ENCODE assay signal across 16 cellular contexts in genomic region chr16:14232106-14232890, GRCh38.
DNase-seq lines count a peak whose midpoint lies in the region; ATAC-seq, FAIRE-seq and TF ChIP-seq lines count a peak whose summit lies in the region.
"Had no signal": no experiment of that assay in that cellular context is flagged by ENCODE, and none has a peak within 500 bp of the region (broad histone marks: within the 10 kb centered on the region; RNA-seq: fewer than 3 reads in every experiment).

No MANE protein-coding gene starts in this region.

- H3K36me3 ChIP-seq in HEK293 (ENCODE audit: control insufficient read depth in 2 of 2, insufficient read depth in 1 of 2, low read length in 2 of 2), result peaks cover 8 to 29% of the 10 kb centered on the region in 2 experiments; a peak in 2 of 3 replicates
- H3K36me3 ChIP-seq in pancreas, result peaks cover 0 to 18% (median 6%) of the 10 kb centered on the region in 3 donors

- no peaks in the 10 kb centered on the region for H3K4me1 Mint-ChIP-seq in activated T-helper 17 cell treated with anti-CD3 and anti-CD28 coated beads, Interleukin-2, amount 50 U/mL, for 72 hours
- H3K4me1 Mint-ChIP-seq in activated CD8-positive, alpha-beta memory T cell treated with anti-CD3 and anti-CD28 coated beads, Interleukin-2, amount 10 ng/mL, durations not matched to agents 7 days and 5 days, result no peaks in the 10 kb centered on the region
- H3K4me1 Mint-ChIP-seq: B cell; naive thymus-derived CD4-positive, alpha-beta T cell had no signal

- no peaks in the 10 kb centered on the region for H3K27me3 Mint-ChIP-seq in activated T-helper 17 cell treated with anti-CD3 and anti-CD28 coated beads, Interleukin-2, amount 50 U/mL, for 72 hours
- H3K27me3 Mint-ChIP-seq in activated CD8-positive, alpha-beta memory T cell treated with anti-CD3 and anti-CD28 coated beads, Interleukin-2, amount 10 ng/mL, durations not matched to agents 7 days and 5 days, result no peaks in the 10 kb centered on the region
- H3K27me3 Mint-ChIP-seq: B cell; naive thymus-derived CD4-positive, alpha-beta T cell had no signal

- no peak for FAIRE-seq in pancreas (lab: Jason Lieb, UNC)
- FAIRE-seq: bronchial epithelial cell had no signal

- no peak overlapping the region for H3K4me3 Mint-ChIP-seq in activated T-helper 17 cell treated with anti-CD3 and anti-CD28 coated beads, Interleukin-2, amount 50 U/mL, for 72 hours
- H3K4me3 Mint-ChIP-seq in activated CD8-positive, alpha-beta memory T cell treated with anti-CD3 and anti-CD28 coated beads, Interleukin-2, amount 10 ng/mL, durations not matched to agents 7 days and 5 days, result no peak overlapping the region
- H3K4me3 Mint-ChIP-seq: activated naive CD4-positive, alpha-beta T cell treated with anti-CD3 and anti-CD28 coated beads for 36 hours; B cell; naive thymus-derived CD4-positive, alpha-beta T cell had no signal

- peaks cover 11% of the 10 kb centered on the region for H3K36me3 Mint-ChIP-seq in activated T-helper 17 cell treated with anti-CD3 and anti-CD28 coated beads, Interleukin-2, amount 50 U/mL, for 72 hours (ENCODE audit: low read depth)
- no peaks in the 10 kb centered on the region for H3K36me3 Mint-ChIP-seq in activated CD8-positive, alpha-beta memory T cell treated with anti-CD3 and anti-CD28 coated beads, Interleukin-2, amount 10 ng/mL, durations not matched to agents 7 days and 5 days

- H3K4me3 ChIP-seq in HEK293 (ENCODE audit: low read depth, low read length) (no peak overlapping the region), choroid plexus epithelial cell (ENCODE audit: low read depth, low read length) (no peak overlapping the region), pancreas (peak overlapping the region in 1 of 4 donors; percentile 4)

- CTCF ChIA-PET in HEK293 (lab: Yijun Ruan, JAX), result interaction anchor here (0.5 to 1.9 kb wide), 3 partner anchors 17 to 385 kb away, joined by 3 to 7 read pairs (median 4); no protein-coding TSS in a partner anchor
- CTCF ChIA-PET in activated CD8-positive, alpha-beta memory T cell treated with anti-CD3 and anti-CD28 coated beads, Interleukin-2, amount 10 ng/mL, durations not matched to agents 7 days and 5 days (lab: Charles Lee), result interaction anchor here (0.6 kb wide), 1 partner anchor 376 kb away, joined by 3 read pairs; no protein-coding TSS in a partner anchor

- H3K27ac ChIP-seq in HEK293 (ENCODE audit: extremely low read depth, low read depth, low read length) (no peak overlapping the region), pancreas (peak overlapping the region; percentile 16 to 59 (median 36))

- DNase-seq in NCI-H446 treated with DMSO at 0.1 percent for 48 hours (lab: John Stamatoyannopoulos, UW) (peak; percentile 5), choroid plexus epithelial cell (ENCODE audit: low read depth) (peak; percentile 53), pancreas (peak in 4 of 6 donors; percentile 27 to 60 (median 40)), pons (ENCODE audit: low spot score) (no peak), KG1 (lab: John Stamatoyannopoulos, UW) (no peak)
- DNase-seq in activated CD8-positive, alpha-beta memory T cell treated with anti-CD3 and anti-CD28 coated beads, Interleukin-2, amount 10 ng/mL, durations not matched to agents 7 days and 5 days, result no peak
- DNase-seq: activated naive CD4-positive, alpha-beta T cell treated with anti-CD3 and anti-CD28 coated beads for 36 hours; DMS 273 treated with DMSO at 0.1 percent for 48 hours; KBM-7; naive thymus-derived CD4-positive, alpha-beta T cell; NCI-H1105 treated with DMSO at 0.1 percent for 48 hours; NCI-H82 had no signal

- 18 to 19% methylated on average over 9 of the region's 9 CpGs for WGBS in pancreas, 2 donors

- H3K9me3 ChIP-seq in HEK293 (ENCODE audit: control insufficient read depth, insufficient read depth, low read depth, low read length) (no peaks in the 10 kb centered on the region), pancreas (no peaks in the 10 kb centered on the region)

- TF ChIP-seq CTCF in HEK293 (tag by site-specific recombination; IDR thresholded peaks at IDR 0.05) (no peak), choroid plexus epithelial cell (conservative IDR thresholded peaks at IDR 0.05; ENCODE audit: low read depth, low read length) (no peak), pancreas (IDR thresholded peaks at IDR 0.05) (no peak)

- H3K9me3 Mint-ChIP-seq in activated T-helper 17 cell treated with anti-CD3 and anti-CD28 coated beads, Interleukin-2, amount 50 U/mL, for 72 hours, result no peaks in the 10 kb centered on the region
- H3K9me3 Mint-ChIP-seq in activated CD8-positive, alpha-beta memory T cell treated with anti-CD3 and anti-CD28 coated beads, Interleukin-2, amount 10 ng/mL, durations not matched to agents 7 days and 5 days (ENCODE audit: low read depth), result no peaks in the 10 kb centered on the region
- H3K9me3 Mint-ChIP-seq: activated naive CD4-positive, alpha-beta T cell treated with anti-CD3 and anti-CD28 coated beads for 36 hours; naive thymus-derived CD4-positive, alpha-beta T cell had no signal

- POLR2A ChIA-PET in HEK293 (lab: Yijun Ruan, JAX), result no interaction called here

- ATAC-seq in pancreas, result peak; percentile 85 to 94 (median 88)
- no peak for ATAC-seq in activated T-helper 17 cell treated with anti-CD3 and anti-CD28 coated beads, Interleukin-2, amount 50 U/mL, for 72 hours (replicated peaks)
- no peak for ATAC-seq in activated CD8-positive, alpha-beta memory T cell treated with anti-CD3 and anti-CD28 coated beads, Interleukin-2, amount 10 ng/mL, durations not matched to agents 7 days and 5 days
- ATAC-seq: naive thymus-derived CD4-positive, alpha-beta T cell had no signal

- H3K4me1 ChIP-seq in HEK293 (ENCODE audit: control insufficient read depth, insufficient read depth, low read length), result no peaks in the 10 kb centered on the region
- peaks cover 0 to 13% (median 11%) of the 10 kb centered on the region in 3 donors for H3K4me1 ChIP-seq in pancreas

- H3K27ac Mint-ChIP-seq in activated T-helper 17 cell treated with anti-CD3 and anti-CD28 coated beads, Interleukin-2, amount 50 U/mL, for 72 hours, result no peak overlapping the region
- H3K27ac Mint-ChIP-seq in activated CD8-positive, alpha-beta memory T cell treated with anti-CD3 and anti-CD28 coated beads, Interleukin-2, amount 10 ng/mL, durations not matched to agents 7 days and 5 days, result no peak overlapping the region
- H3K27ac Mint-ChIP-seq: activated naive CD4-positive, alpha-beta T cell treated with anti-CD3 and anti-CD28 coated beads for 36 hours; B cell; naive thymus-derived CD4-positive, alpha-beta T cell had no signal

- H3K27me3 ChIP-seq in pancreas, result no peaks in the 10 kb centered on the region

- intact Hi-C loops in pancreas (cut with DNase I), result no loop called here

TF ChIP-seq in HEK293, 187 proteins besides CTCF, POLR2A, EP300 and RAD21:
- TF ChIP-seq BCL11B (tag by site-specific recombination; IDR thresholded peaks at IDR 0.05; ENCODE audit: low read depth) (no peak), ZNF561 (tag by site-specific recombination; IDR thresholded peaks at IDR 0.05; ENCODE audit: borderline replicate concordance) (no peak), ZBTB48 (tag by site-specific recombination; IDR thresholded peaks at IDR 0.05) (no peak), ZNF292 (tag by site-specific recombination; IDR thresholded peaks at IDR 0.05; ENCODE audit: borderline replicate concordance, low read depth) (no peak), ZNF792 (tag by site-specific recombination; IDR thresholded peaks at IDR 0.05) (no peak), PRDM6 (tag by site-specific recombination; IDR thresholded peaks at IDR 0.05) (0 out of 2 replicates have a peak, but pooled peaks have one; percentile 30), ZNF610 (tag by site-specific recombination; IDR thresholded peaks at IDR 0.05; ENCODE audit: borderline replicate concordance) (no peak), ZFHX2 (tag by site-specific recombination; conservative IDR thresholded peaks at IDR 0.05) (peak; percentile 62), ZIC2 (tag by site-specific recombination; IDR thresholded peaks at IDR 0.05) (peak; percentile 55; the same call in 1 of the 2 replicates), ZNF785 (tag by site-specific recombination; IDR thresholded peaks at IDR 0.05) (no peak), ZBTB8A (tag by site-specific recombination; IDR thresholded peaks at IDR 0.05) (no peak)

Comparison
In these comparisons a context has a peak if more than half of its experiments do, and no peak if none do; other contexts are left out.
1. DNase-seq: peak in NCI-H446 treated with DMSO at 0.1 percent for 48 hours (single experiment), choroid plexus epithelial cell (single experiment) and pancreas (4 of 6); none in activated CD8-positive, alpha-beta memory T cell treated with anti-CD3 and anti-CD28 coated beads, Interleukin-2, amount 10 ng/mL, durations not matched to agents 7 days and 5 days (single experiment), pons (single experiment) and KG1 (single experiment).
2. ATAC-seq: peak in pancreas (4 of 4); none in activated T-helper 17 cell treated with anti-CD3 and anti-CD28 coated beads, Interleukin-2, amount 50 U/mL, for 72 hours (single experiment) and activated CD8-positive, alpha-beta memory T cell treated with anti-CD3 and anti-CD28 coated beads, Interleukin-2, amount 10 ng/mL, durations not matched to agents 7 days and 5 days (single experiment).